19 cellular contexts compared by ENCODE assay signal in the genomic region with DNA sequence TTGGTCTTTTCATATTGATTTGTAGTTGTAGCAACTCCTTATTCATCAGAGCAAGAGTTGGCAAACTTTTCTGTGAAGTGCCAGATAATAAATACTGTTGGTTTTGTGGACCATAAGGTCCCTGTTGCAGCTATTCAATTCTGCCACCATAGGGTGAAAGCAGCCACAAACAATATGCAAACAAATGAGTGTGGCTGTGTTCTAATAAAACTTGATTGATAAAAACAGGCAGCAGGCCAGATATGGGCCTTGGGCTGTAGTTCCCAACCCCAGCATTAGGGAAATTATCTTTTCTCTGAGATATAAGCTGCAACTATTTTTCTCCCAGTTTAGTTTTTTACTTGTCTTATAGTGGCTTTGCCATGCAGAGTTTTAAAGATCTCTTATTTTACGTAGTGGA.
DNase-seq lines count a peak whose midpoint lies in the region; ATAC-seq, FAIRE-seq and TF ChIP-seq lines count a peak whose summit lies in the region.
"Had no signal": no experiment of that assay in that cellular context is flagged by ENCODE, and none has a peak within 500 bp of the region (broad histone marks: within the 10 kb centered on the region; RNA-seq: fewer than 3 reads in every experiment).

No MANE protein-coding gene starts in this region.

- no peak overlapping the region for H2AFZ ChIP-seq in K562 (ENCODE audit: low read depth, low read length)
- H2AFZ ChIP-seq: GM23338 had no signal

- CTCF ChIA-PET in K562 (lab: Yijun Ruan, JAX; ENCODE audit: low intra/inter-chr PET ratio), result no interaction called here
- CTCF ChIA-PET in CD4-positive, alpha-beta T cell (lab: Charles Lee), result no interaction called here

- POLR2A ChIA-PET in K562 (lab: Yijun Ruan, JAX), result interaction anchor here (0.8 to 1.3 kb wide), 2 partner anchors 12 to 91 kb away, joined by 3 read pairs; no protein-coding TSS in a partner anchor
- POLR2A ChIA-PET in CD4-positive, alpha-beta T cell (lab: Charles Lee), result no interaction called here

- no peak for TF ChIP-seq RAD21 in K562 (CRISPR knock-in tag; conservative IDR thresholded peaks at IDR 0.05 in 1 of 2, IDR thresholded peaks at IDR 0.05 in 1 of 2)

- H3K27ac ChIP-seq in K562 (ENCODE audit: extremely low read depth, low read depth, low read length), result no peak overlapping the region
- H3K27ac ChIP-seq in CD4-positive, alpha-beta T cell (ENCODE audit: low read depth, low read length), result no peak overlapping the region
- H3K27ac ChIP-seq: BLaER1, C4-2B had no signal

- DNase-seq in NCI-H1048 (lab: John Stamatoyannopoulos, UW) (peak; percentile 53), K562 (ENCODE audit: extremely low read depth in 1 of 4, low spot score in 3 of 4) (no peak), progenitor cell of endocrine pancreas (ENCODE audit: low spot score, unreplicated experiment) (no peak), NCI-H226 (no peak), HAP-1 (ENCODE audit: low spot score in 2 of 2) (no peak)
- no peak for DNase-seq in CD4-positive, alpha-beta T cell
- DNase-seq: CD4-positive, CD25-positive, alpha-beta regulatory T cell; CD8-positive, alpha-beta memory T cell; DMS53; DMS79 treated with DMSO at 0.1 percent for 48 hours; GF-D8; H9; HFFc6 had no signal

- peaks cover 7% of the 10 kb centered on the region for H3K4me1 Mint-ChIP-seq in progenitor cell of endocrine pancreas (ENCODE audit: low read depth)
- H3K4me1 Mint-ChIP-seq in CD4-positive, alpha-beta T cell (ENCODE audit: low read depth), result no peaks in the 10 kb centered on the region
- H3K4me1 Mint-ChIP-seq: B cell; CD4-positive, CD25-positive, alpha-beta regulatory T cell; CD8-positive, alpha-beta memory T cell had no signal

- H3K4me3 Mint-ChIP-seq in progenitor cell of endocrine pancreas (ENCODE audit: low read depth), result no peak overlapping the region
- H3K4me3 Mint-ChIP-seq in CD4-positive, alpha-beta T cell, result no peak overlapping the region
- H3K4me3 Mint-ChIP-seq: B cell; CD4-positive, CD25-positive, alpha-beta regulatory T cell; CD8-positive, alpha-beta memory T cell; GM23338; H9; HFFc6 had no signal

- no peaks in the 10 kb centered on the region for H3K36me3 Mint-ChIP-seq in progenitor cell of endocrine pancreas (ENCODE audit: insufficient read depth)
- no peaks in the 10 kb centered on the region for H3K36me3 Mint-ChIP-seq in CD4-positive, alpha-beta T cell (ENCODE audit: low read depth)

- TF ChIP-seq EP300 in K562 (IDR thresholded peaks at IDR 0.05; ENCODE audit: low read length), result no peak

- no peaks in the 10 kb centered on the region for H3K27me3 Mint-ChIP-seq in progenitor cell of endocrine pancreas
- no peaks in the 10 kb centered on the region for H3K27me3 Mint-ChIP-seq in CD4-positive, alpha-beta T cell
- H3K27me3 Mint-ChIP-seq: B cell; CD8-positive, alpha-beta memory T cell had no signal

- H3K4me1 ChIP-seq in K562 (replicated peaks in 1 of 2; ENCODE audit: control insufficient read depth in 2 of 2, insufficient read depth in 2 of 2, low read length in 2 of 2) (peaks cover 3 to 13% of the 10 kb centered on the region in 2 experiments; a peak in 4 of 5 replicates), HAP-1 (no peaks in the 10 kb centered on the region)
- H3K4me1 ChIP-seq: BLaER1 had no signal

- TF ChIP-seq CTCF in K562 (IDR thresholded peaks at IDR 0.05 in 2 of 3, conservative IDR thresholded peaks at IDR 0.05 in 1 of 3; ENCODE audit: insufficient read depth in 2 of 3, low read depth in 1 of 3, low read length in 3 of 3), result no peak
- TF ChIP-seq CTCF in progenitor cell of endocrine pancreas (IDR thresholded peaks at IDR 0.05; ENCODE audit: unreplicated experiment), result no peak
- TF ChIP-seq CTCF in CD4-positive, alpha-beta T cell (IDR thresholded peaks at IDR 0.05), result no peak

- no peaks in the 10 kb centered on the region for H4K20me1 ChIP-seq in K562 (replicated peaks; ENCODE audit: control insufficient read depth, insufficient read depth, low read length)
- H4K20me1 ChIP-seq: BLaER1 had no signal

- H3K4me3 ChIP-seq in K562, result no peak overlapping the region
- H3K4me3 ChIP-seq in HAP-1, result no peak overlapping the region
- H3K4me3 ChIP-seq: BLaER1, GM23338 had no signal

- BruUV-seq in K562 (replicated peaks; lab: Mats Ljungman, UMichigan), result no TSS peak

- H3K79me2 ChIP-seq in K562 (ENCODE audit: control insufficient read depth, insufficient read depth, low read length), result no peaks in the 10 kb centered on the region

- no peak for ATAC-seq in K562
- ATAC-seq in CD4-positive, alpha-beta T cell (ENCODE audit: poor library complexity), result no peak
- ATAC-seq: GM23338 had no signal

- H3K27me3 ChIP-seq in K562 (ENCODE audit: control insufficient read depth in 2 of 2, insufficient read depth in 2 of 2, low read length in 2 of 2) (no peaks in the 10 kb centered on the region), HAP-1 (ENCODE audit: low read depth) (no peaks in the 10 kb centered on the region)
- H3K27me3 ChIP-seq in CD4-positive, alpha-beta T cell (ENCODE audit: control insufficient read depth, insufficient read depth, low read length), result no peaks in the 10 kb centered on the region
- H3K27me3 ChIP-seq: BLaER1 had no signal

- TF ChIP-seq POLR2A in K562 (conservative IDR thresholded peaks at IDR 0.05), result no peak

- no peak overlapping the region for H3K4me2 ChIP-seq in K562 (ENCODE audit: insufficient read depth, low read length)
- H3K4me2 ChIP-seq: BLaER1, GM23338 had no signal

- FAIRE-seq in K562 (lab: Jason Lieb, UNC), result no peak
- FAIRE-seq: GM12891, GM18507 had no signal

- intact Hi-C loops in K562 (cut with micrococcal nuclease), result no loop called here
- intact Hi-C loops in CD4-positive, alpha-beta T cell (cut with DNase I, micrococcal nuclease), result no loop called here

- in situ Hi-C loops in K562 (cut with MboI), result no loop called here
- in situ Hi-C loops in HAP-1 (cut with MboI; ENCODE audit: low sequenced_read_pairs), result no loop called here

- H3K36me3 ChIP-seq in K562 (ENCODE audit: control insufficient read depth, insufficient read depth, low read length) (no peaks in the 10 kb centered on the region), HAP-1 (replicated peaks) (no peaks in the 10 kb centered on the region)
- H3K36me3 ChIP-seq: BLaER1 had no signal

- H3K27ac Mint-ChIP-seq in progenitor cell of endocrine pancreas, result peak overlapping the region; percentile 65
- no peak overlapping the region for H3K27ac Mint-ChIP-seq in CD4-positive, alpha-beta T cell
- H3K27ac Mint-ChIP-seq: B cell; CD4-positive, CD25-positive, alpha-beta regulatory T cell; CD8-positive, alpha-beta memory T cell; GM23338; HFFc6 had no signal

- no peaks in the 10 kb centered on the region for H3K9me1 ChIP-seq in K562 (ENCODE audit: control insufficient read depth, insufficient read depth, low read length)

- H3K9ac ChIP-seq in K562 (ENCODE audit: insufficient read depth in 1 of 2, low read depth in 2 of 2, low read length in 2 of 2), result no peak overlapping the region
- H3K9ac ChIP-seq: BLaER1 had no signal

- H3K9me3 ChIP-seq in K562 (replicated peaks; ENCODE audit: control insufficient read depth, insufficient read depth, low read depth, low read length), result no peaks in the 10 kb centered on the region
- no peaks in the 10 kb centered on the region for H3K9me3 ChIP-seq in HAP-1
- no peaks in the 10 kb centered on the region for H3K9me3 ChIP-seq in CD4-positive, alpha-beta T cell (ENCODE audit: control insufficient read depth, low read length)
- H3K9me3 ChIP-seq: BLaER1 had no signal

- no peaks in the 10 kb centered on the region for H3K9me3 Mint-ChIP-seq in progenitor cell of endocrine pancreas (ENCODE audit: low read depth)
- H3K9me3 Mint-ChIP-seq in CD4-positive, alpha-beta T cell, result no peaks in the 10 kb centered on the region
- H3K9me3 Mint-ChIP-seq: GM23338, H9, HFFc6 had no signal

- WGBS in K562 (ENCODE audit: insufficient coverage, low coverage, missing lambda C conversion rate), result 68% methylated on average over 1 of the region's 1 CpG

TF ChIP-seq in K562, 482 proteins besides CTCF, POLR2A, EP300 and RAD21 (continues in another document):
- no peak for TF ChIP-seq BRD9 (IDR thresholded peaks at IDR 0.05; ENCODE audit: low read depth, partially characterized antibody)
